ENCODE assay signal across 16 cellular contexts in the genomic region with DNA sequence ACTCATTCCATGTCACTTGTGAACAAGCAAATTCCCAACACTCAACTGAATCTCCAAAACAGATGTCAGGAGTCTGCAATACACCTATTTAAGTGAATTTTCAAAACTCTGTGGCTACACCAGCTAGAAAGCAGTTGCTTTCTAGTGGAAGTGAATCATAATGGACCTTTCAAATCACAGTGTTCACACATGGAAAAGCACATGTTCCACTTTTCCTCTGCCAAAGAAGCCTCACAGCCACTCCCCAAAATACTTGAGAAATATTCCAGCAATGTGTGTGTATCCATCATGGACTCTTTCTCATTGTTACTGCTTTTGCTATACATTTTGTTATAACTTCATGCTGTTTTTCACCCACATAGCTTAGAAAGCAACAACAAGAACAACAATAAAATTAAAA. TPM values are rescaled to one million over a fixed set of nuclear protein-coding genes. Genes with fewer than 3 reads are reported as not detected.
A peak's percentile ranks its signal among the peaks of the same experiment; 100 is the strongest.
DNase-seq lines count a peak whose midpoint lies in the region; ATAC-seq, FAIRE-seq and TF ChIP-seq lines count a peak whose summit lies in the region.
"Had no signal": no experiment of that assay in that cellular context is flagged by ENCODE, and none has a peak within 500 bp of the region (broad histone marks: within the 10 kb centered on the region; RNA-seq: fewer than 3 reads in every experiment).

No MANE protein-coding gene starts in this region.

- H3K27ac ChIP-seq in DOHH2 (ENCODE audit: low read depth, low read length) (no peak overlapping the region), right atrium auricular region (no peak overlapping the region)

- H3K79me2 ChIP-seq in DOHH2 (ENCODE audit: control insufficient read depth, low read length) = peaks cover 39% of the 10 kb centered on the region

- H3K27ac Mint-ChIP-seq in memory B cell = no peak overlapping the region

- ATAC-seq in memory B cell (ENCODE audit: low read depth) (no peak), GM18505 (IDR thresholded peaks at IDR 0.05; ENCODE audit: unreplicated experiment) (no peak)
- ATAC-seq: gastrocnemius medialis; naive thymus-derived CD4-positive, alpha-beta T cell; sciatic nerve had no signal

- H4K20me1 ChIP-seq in DOHH2 (ENCODE audit: control insufficient read depth, insufficient read depth, low read depth, low read length) = no peaks in the 10 kb centered on the region

- peak overlapping the region; percentile 38 for H3K4me2 ChIP-seq in DOHH2 (ENCODE audit: low read length)

- H3K4me1 Mint-ChIP-seq in memory B cell = peaks cover 35% of the 10 kb centered on the region

- FAIRE-seq in bronchial epithelial cell (lab: Jason Lieb, UNC) = no peak

- H3K9me3 Mint-ChIP-seq in memory B cell = no peaks in the 10 kb centered on the region

- peaks cover 6% of the 10 kb centered on the region for H3K36me3 Mint-ChIP-seq in memory B cell

- TF ChIP-seq CTCF in DOHH2 (IDR thresholded peaks at IDR 0.05; ENCODE audit: low read depth, low read length, poor library complexity, severe bottlenecking) (no peak), bronchial epithelial cell (IDR thresholded peaks at IDR 0.05; ENCODE audit: insufficient read depth, low read length, severe bottlenecking) (no peak), right atrium auricular region (IDR thresholded peaks at IDR 0.05) (no peak)

- 0 out of 2 replicates have a peak, but pooled peaks cover 3% of the 10 kb centered on the region for H3F3A ChIP-seq in DOHH2 (ENCODE audit: control insufficient read depth, insufficient read depth)

- H3K36me3 ChIP-seq in DOHH2 (ENCODE audit: control insufficient read depth, low read length) = no peaks in the 10 kb centered on the region
- no peaks in the 10 kb centered on the region for H3K36me3 ChIP-seq in bronchial epithelial cell (ENCODE audit: control insufficient read depth, insufficient read depth, low read length)
- H3K36me3 ChIP-seq in right atrium auricular region = no peaks in the 10 kb centered on the region
- H3K36me3 ChIP-seq: gastrocnemius medialis had no signal

- H3K27me3 ChIP-seq in DOHH2 (ENCODE audit: control insufficient read depth, low read length) = no peaks in the 10 kb centered on the region
- H3K27me3 ChIP-seq in bronchial epithelial cell (ENCODE audit: control insufficient read depth, insufficient read depth, low read length) = no peaks in the 10 kb centered on the region
- no peaks in the 10 kb centered on the region for H3K27me3 ChIP-seq in right atrium auricular region
- H3K27me3 ChIP-seq: gastrocnemius medialis had no signal

- H3K4me3 ChIP-seq in DOHH2 (ENCODE audit: low read length) = no peak overlapping the region; the same call in 1 of the 2 replicates
- H3K4me3 ChIP-seq in bronchial epithelial cell (ENCODE audit: low read depth, low read length) = no peak overlapping the region
- H3K4me3 ChIP-seq in right atrium auricular region = no peak overlapping the region
- H3K4me3 ChIP-seq: gastrocnemius medialis had no signal

- DNase-seq in NCI-H226 (peak; percentile 79), bronchial epithelial cell (ENCODE audit: low read depth) (peak; percentile 14), memory B cell (ENCODE audit: low spot score in 2 of 2) (no peak), T-helper 9 cell (no peak), SW 1271 (lab: John Stamatoyannopoulos, UW) (no peak), right atrium auricular region (ENCODE audit: low spot score) (no peak)
- DNase-seq: activated naive CD4-positive, alpha-beta T cell treated with anti-CD3 and anti-CD28 coated beads for 36 hours; gastrocnemius medialis; islet precursor cell; naive thymus-derived CD4-positive, alpha-beta T cell; NCI-H1048; NCI-H510A treated with DMSO at 0.1 percent for 48 hours; T1000 had no signal

- H3K27me3 Mint-ChIP-seq in memory B cell = no peaks in the 10 kb centered on the region

- H3K4me3 Mint-ChIP-seq in memory B cell = peak overlapping the region; percentile 3
- H3K4me3 Mint-ChIP-seq: activated naive CD4-positive, alpha-beta T cell treated with anti-CD3 and anti-CD28 coated beads for 36 hours had no signal

- TF ChIP-seq POLR2A in GM18505 (IDR thresholded peaks at IDR 0.05; ENCODE audit: borderline replicate concordance, extremely low read depth, insufficient read depth, insufficient read length) = no peak

- H3K4me1 ChIP-seq in DOHH2 (ENCODE audit: control insufficient read depth, low read length) (peaks cover 39% of the 10 kb centered on the region), right atrium auricular region (peaks cover 0 to 49% of the 10 kb centered on the region in 2 donors)

- 0 out of 2 replicates have a peak, but pooled peaks cover 3% of the 10 kb centered on the region for H3K9me2 ChIP-seq in DOHH2 (replicated peaks; ENCODE audit: control insufficient read depth, low read length)

- H3K9me3 ChIP-seq in DOHH2 (ENCODE audit: control insufficient read depth, insufficient read depth, low read length) (no peaks in the 10 kb centered on the region), right atrium auricular region (no peaks in the 10 kb centered on the region)
- H3K9me3 ChIP-seq: gastrocnemius medialis had no signal

RNA-seq across cellular contexts. Expression of a gene that starts 17.4 kb away (rescaled TPM):
- total RNA-seq in bronchial epithelial cell = 1.6 and 6.5 TPM in 2 replicates
- total RNA-seq in right atrium auricular region = 10 to 100 TPM; 14.5 to 19.7 TPM

Comparison
In these comparisons a context has a peak if more than half of its experiments do, and no peak if none do; other contexts are left out.
1. DNase-seq: peak in NCI-H226 (single experiment) and bronchial epithelial cell (single experiment); none in memory B cell (0 of 2), T-helper 9 cell (single experiment), SW 1271 (0 of 2) and right atrium auricular region (single experiment).